Comparison of ENCODE assay signal across 9 cellular contexts in the genomic region with DNA sequence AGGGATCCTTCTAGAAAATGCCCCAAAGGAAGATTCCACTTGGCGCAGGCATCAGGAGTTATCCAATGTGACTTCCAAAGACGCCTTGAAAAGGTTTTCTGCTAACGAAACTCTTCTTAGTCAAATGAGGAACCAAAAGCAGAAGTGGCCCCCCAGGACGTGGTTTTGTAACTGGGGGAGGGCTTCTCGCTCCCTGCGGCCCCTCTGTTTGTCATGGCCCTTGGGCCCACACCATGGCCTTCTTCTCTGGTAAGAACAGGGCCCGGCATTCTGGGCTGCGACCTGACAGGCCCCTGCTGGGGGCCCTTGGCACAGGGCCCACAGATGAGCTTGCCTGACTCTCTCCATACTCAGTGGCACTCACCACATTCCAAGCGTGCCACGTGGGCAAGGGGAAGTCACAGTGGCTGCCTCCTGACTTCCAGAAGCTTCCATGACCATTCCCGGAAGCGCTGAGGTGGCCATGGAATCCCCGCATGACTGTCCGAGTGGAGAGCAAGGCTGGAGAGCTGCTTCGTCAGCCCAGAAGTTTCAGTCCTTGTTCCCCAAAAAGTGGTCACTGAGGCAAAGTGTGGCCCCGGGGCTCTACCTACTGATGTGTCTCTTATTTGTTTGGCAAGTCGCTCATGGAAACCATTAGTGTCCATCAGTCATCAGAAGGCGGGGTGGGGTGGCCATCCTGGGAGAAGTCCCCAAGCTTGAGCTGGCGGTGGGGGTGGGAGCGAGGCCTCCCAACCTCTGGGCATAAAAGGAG. TPM values are rescaled to one million over a fixed set of nuclear protein-coding genes. Genes with fewer than 3 reads are reported as not detected.
A peak's percentile ranks its signal among the peaks of the same experiment; 100 is the strongest.
DNase-seq lines count a peak whose midpoint lies in the region; ATAC-seq and TF ChIP-seq lines count a peak whose summit lies in the region.
"Had no signal": no experiment of that assay in that cellular context is flagged by ENCODE, and none has a peak within 500 bp of the region (broad histone marks: within the 10 kb centered on the region; RNA-seq: fewer than 3 reads in every experiment).

No MANE protein-coding gene starts in this region.

- peaks cover 20% of the 10 kb centered on the region for H3K4me1 ChIP-seq in RWPE2 (ENCODE audit: insufficient read depth, poor library complexity, severe bottlenecking)
- peaks cover 15% of the 10 kb centered on the region for H3K4me1 ChIP-seq in foreskin keratinocyte
- H3K4me1 ChIP-seq in psoas muscle: peaks cover 18% of the 10 kb centered on the region

- no peak for TF ChIP-seq CTCF in RWPE2 (IDR thresholded peaks at IDR 0.05; ENCODE audit: poor library complexity, severe bottlenecking)
- TF ChIP-seq CTCF in foreskin keratinocyte (conservative IDR thresholded peaks at IDR 0.05): no peak
- no peak for TF ChIP-seq CTCF in psoas muscle (IDR thresholded peaks at IDR 0.05)

- H3K27ac ChIP-seq in RWPE2 (ENCODE audit: poor library complexity, severe bottlenecking) (peak overlapping the region; percentile 66), foreskin keratinocyte (peak overlapping the region; percentile 28), psoas muscle (peak overlapping the region; percentile 84)

- intact Hi-C loops in psoas muscle (cut with DNase I): no loop called here

- H3K9me3 ChIP-seq in RWPE2 (ENCODE audit: severe bottlenecking) (no peaks in the 10 kb centered on the region), psoas muscle (no peaks in the 10 kb centered on the region)

- no peak overlapping the region for H3K4me3 ChIP-seq in RWPE2 (ENCODE audit: severe bottlenecking)
- peak overlapping the region; percentile 94 for H3K4me3 ChIP-seq in psoas muscle

- H3K27me3 ChIP-seq in RWPE2 (ENCODE audit: insufficient read depth, poor library complexity, severe bottlenecking) (no peaks in the 10 kb centered on the region), foreskin keratinocyte (no peaks in the 10 kb centered on the region), psoas muscle (ENCODE audit: insufficient read depth in 3 of 3, low read length in 2 of 3) (no peaks in the 10 kb centered on the region)

- H3K36me3 ChIP-seq in RWPE2 (ENCODE audit: low read depth) (peaks cover 27% of the 10 kb centered on the region), psoas muscle (ENCODE audit: insufficient read depth in 1 of 2, low read depth in 1 of 2) (peaks cover 0 to 10% of the 10 kb centered on the region in 2 donors)

- ATAC-seq in HG02884 (IDR thresholded peaks at IDR 0.05; ENCODE audit: unreplicated experiment) (peak; percentile 41), RWPE2 (ENCODE audit: low read depth) (no peak), foreskin keratinocyte (no peak), psoas muscle (no peak)

- WGBS in psoas muscle, 3 donors: 85 to 93% (median 90%) methylated on average over 20 of the region's 20 CpGs

- DNase-seq in activated CD4-positive, alpha-beta T cell treated with anti-CD3 and anti-CD28 coated beads for 1 hour: peak; percentile 6
- DNase-seq in activated CD4-positive, alpha-beta T cell treated with anti-CD3 and anti-CD28 coated beads for 4 hours: no peak
- DNase-seq in RWPE2 (ENCODE audit: low spot score) (peak; percentile 77), foreskin keratinocyte (no peak), psoas muscle (peak; percentile 44 to 69), NCI-H524 treated with DMSO at 0.1 percent for 48 hours (lab: John Stamatoyannopoulos, UW) (no peak), NCI-H146 treated with DMSO at 0.1 percent for 48 hours (lab: John Stamatoyannopoulos, UW; ENCODE audit: unreplicated experiment) (no peak)

RNA-seq across cellular contexts. Expression of a gene that starts 0.9 kb away (rescaled TPM):
- total RNA-seq in foreskin keratinocyte (123 and 140 TPM in 2 replicates), psoas muscle (10 to 100 TPM; 41.2 to 50.5 (median 45.0) TPM)
- polyA plus RNA-seq in foreskin keratinocyte (195 and 213 TPM in 2 replicates), psoas muscle (10 to 100 TPM; 38.2 to 47.3 (median 41.0) TPM)

RNA-seq across cellular contexts. Expression of a gene that starts 11.3 kb away (rescaled TPM):
- total RNA-seq in foreskin keratinocyte (not detected in 2 replicates), psoas muscle (under 1 TPM; 0.08 to 0.32 (median 0.19) TPM)
- polyA plus RNA-seq in foreskin keratinocyte (not detected in 2 replicates), psoas muscle (under 1 TPM in 2 of 3 donors, not detected in 1; 0.03 to 0.05 TPM)
- polyA plus RNA-seq: AG04450 had no signal

RNA-seq across cellular contexts. Expression of a gene that starts 24.2 kb away (rescaled TPM):
- total RNA-seq in foreskin keratinocyte (57.0 and 58.0 TPM in 2 replicates), psoas muscle (10 to 100 TPM; 72.1 to 88.5 (median 87.1) TPM)
- polyA plus RNA-seq in foreskin keratinocyte (89.9 and 91.1 TPM in 2 replicates), psoas muscle (10 to 100 TPM; 57.1 to 65.4 (median 63.6) TPM)

RNA-seq across cellular contexts. Expression of a gene that starts 26.9 kb away (rescaled TPM):
- total RNA-seq in foreskin keratinocyte (53.7 and 64.4 TPM in 2 replicates), psoas muscle (10 to 100 TPM; 32.8 to 43.6 (median 34.2) TPM)
- polyA plus RNA-seq in foreskin keratinocyte (45.9 and 51.7 TPM in 2 replicates), psoas muscle (10 to 100 TPM; 24.1 to 41.1 (median 38.8) TPM)

RNA-seq across cellular contexts. Expression of a gene that starts 34.7 kb away (rescaled TPM):
- total RNA-seq in foreskin keratinocyte (83.8 and 90.7 TPM in 2 replicates), psoas muscle (10 to 100 TPM; 33.7 to 57.5 (median 34.2) TPM)
- polyA plus RNA-seq in foreskin keratinocyte (39.6 and 49.8 TPM in 2 replicates), psoas muscle (10 to 100 TPM; 23.2 to 61.2 (median 42.9) TPM)

Comparison
In these comparisons a context has a peak if more than half of its experiments do, and no peak if none do; other contexts are left out.
1. DNase-seq: peak in activated CD4-positive, alpha-beta T cell treated with anti-CD3 and anti-CD28 coated beads for 1 hour (single experiment), RWPE2 (single experiment) and psoas muscle (2 of 2); none in activated CD4-positive, alpha-beta T cell treated with anti-CD3 and anti-CD28 coated beads for 4 hours (0 of 2), foreskin keratinocyte (0 of 2), NCI-H524 treated with DMSO at 0.1 percent for 48 hours (single experiment) and NCI-H146 treated with DMSO at 0.1 percent for 48 hours (single experiment).
2. H3K27ac ChIP-seq: peak in every context shown above with its lines; median percentile 84 in psoas muscle; 66 in RWPE2; 28 in foreskin keratinocyte.